18 cellular contexts compared by ENCODE assay signal in genomic region chr16:63614421-63614820, GRCh38.
DNase-seq lines count a peak whose midpoint lies in the region; ATAC-seq and TF ChIP-seq lines count a peak whose summit lies in the region.
"Had no signal": no experiment of that assay in that cellular context is flagged by ENCODE, and none has a peak within 500 bp of the region (broad histone marks: within the 10 kb centered on the region; RNA-seq: fewer than 3 reads in every experiment).

No MANE protein-coding gene starts in this region.

- H3K4me1 ChIP-seq in skeletal muscle satellite cell (ENCODE audit: control insufficient read depth, insufficient read depth, low read length): peaks cover 25% of the 10 kb centered on the region
- H3K4me1 ChIP-seq: SJCRH30 had no signal

- peak; percentile 18 for DNase-seq in DMS53 (lab: John Stamatoyannopoulos, UW)
- no peak for DNase-seq in DMS53 treated with DMSO at 0.1 percent for 48 hours (lab: John Stamatoyannopoulos, UW; ENCODE audit: unreplicated experiment)
- peak; percentile 46 for DNase-seq in astrocyte of the spinal cord (ENCODE audit: low read depth, low spot score)
- DNase-seq in fibroblast of pulmonary artery (ENCODE audit: low read depth): peak; percentile 21
- no peak for DNase-seq in MG63
- DNase-seq in SKM-1 (lab: John Stamatoyannopoulos, UW; ENCODE audit: unreplicated experiment): no peak
- DNase-seq: 8988T; AML-193; CD8-positive, alpha-beta memory T cell; EL; GF-D8; NCI-H1105; NCI-H1694; NCI-H446; NCI-H526; SJCRH30 had no signal

- H3K27me3 ChIP-seq in skeletal muscle satellite cell (ENCODE audit: control insufficient read depth, insufficient read depth, low read length): no peaks in the 10 kb centered on the region
- H3K27me3 ChIP-seq in MG63: no peaks in the 10 kb centered on the region
- H3K27me3 ChIP-seq: SJCRH30 had no signal

- H3K9me3 ChIP-seq in skeletal muscle satellite cell (replicated peaks; ENCODE audit: low read length) (no peaks in the 10 kb centered on the region), MG63 (no peaks in the 10 kb centered on the region)
- H3K9me3 ChIP-seq: SJCRH30 had no signal

- in situ Hi-C loops in astrocyte of the spinal cord (cut with HindIII; ENCODE audit: low sequenced_read_pairs): no loop called here

- peak overlapping the region; percentile 17 for H3K4me2 ChIP-seq in skeletal muscle satellite cell (ENCODE audit: low read length)

- H3K36me3 ChIP-seq in skeletal muscle satellite cell (ENCODE audit: insufficient read depth, low read length): no peaks in the 10 kb centered on the region
- H3K36me3 ChIP-seq in MG63: no peaks in the 10 kb centered on the region
- H3K36me3 ChIP-seq: SJCRH30 had no signal

- H3K4me3 ChIP-seq in astrocyte of the spinal cord (ENCODE audit: low read depth, low read length) (no peak overlapping the region), fibroblast of pulmonary artery (replicated peaks; ENCODE audit: low read depth, low read length) (no peak overlapping the region), skeletal muscle satellite cell (ENCODE audit: low read length) (no peak overlapping the region), MG63 (no peak overlapping the region)
- H3K4me3 ChIP-seq: SJCRH30 had no signal

- H3K9ac ChIP-seq in skeletal muscle satellite cell (ENCODE audit: low read depth, low read length): no peak overlapping the region

- no peak for TF ChIP-seq CTCF in astrocyte of the spinal cord (IDR thresholded peaks at IDR 0.05; ENCODE audit: low read depth, low read length)
- TF ChIP-seq CTCF in fibroblast of pulmonary artery (IDR thresholded peaks at IDR 0.05; ENCODE audit: low read length, missing control alignments): no peak

- no peak for ATAC-seq in HG03139 (IDR thresholded peaks at IDR 0.05; ENCODE audit: unreplicated experiment)

Comparison
In these comparisons a context has a peak if more than half of its experiments do, and no peak if none do; other contexts are left out.
1. DNase-seq: peak in DMS53 (single experiment), astrocyte of the spinal cord (single experiment) and fibroblast of pulmonary artery (single experiment); none in DMS53 treated with DMSO at 0.1 percent for 48 hours (single experiment), MG63 (single experiment) and SKM-1 (single experiment).